In genomic region chr14:103732868-103733626, GRCh38 we compare ENCODE assay signal across 24 cellular contexts. TPM values are rescaled to one million over a fixed set of nuclear protein-coding genes. Genes with fewer than 3 reads are reported as not detected.
A peak's percentile ranks its signal among the peaks of the same experiment; 100 is the strongest.
DNase-seq lines count a peak whose midpoint lies in the region; ATAC-seq, FAIRE-seq and TF ChIP-seq lines count a peak whose summit lies in the region.
"Had no signal": no experiment of that assay in that cellular context is flagged by ENCODE, and none has a peak within 500 bp of the region (broad histone marks: within the 10 kb centered on the region; RNA-seq: fewer than 3 reads in every experiment).

No MANE protein-coding gene starts in this region.

- CTCF ChIA-PET in Panc1 (lab: Charles Lee), result interaction anchor here (0.6 to 1.6 kb wide), 3 partner anchors 76 to 170 kb away, joined by 3 to 6 read pairs (median 5); no protein-coding TSS in a partner anchor
- CTCF ChIA-PET in endothelial cell of umbilical vein (lab: Charles Lee), result interaction anchor here (1.3 kb wide), 1 partner anchor 20 kb away, joined by 3 read pairs; no protein-coding TSS in a partner anchor

- no peak for FAIRE-seq in endothelial cell of umbilical vein (lab: Jason Lieb, UNC)

- TF ChIP-seq CTCF in Panc1 (IDR thresholded peaks at IDR 0.05) (no peak), endothelial cell of umbilical vein (IDR thresholded peaks at IDR 0.05; ENCODE audit: extremely low read depth in 1 of 2, insufficient read depth in 1 of 2, low read depth in 1 of 2, low read length in 2 of 2) (no peak), progenitor cell of endocrine pancreas (IDR thresholded peaks at IDR 0.05; ENCODE audit: unreplicated experiment) (no peak)

- in situ Hi-C loops in Panc1 (cut with HindIII; ENCODE audit: low pct_unique_long_range_greater_than_20kb, low sequenced_read_pairs), result no loop called here

- H3K4me3 ChIP-seq in H7 (ENCODE audit: insufficient read depth, low read depth, low read length) (no peak overlapping the region), Panc1 (ENCODE audit: low read depth in 2 of 2, low read length in 2 of 2) (no peak overlapping the region), endothelial cell of umbilical vein (replicated peaks in 1 of 3; ENCODE audit: insufficient read depth in 1 of 3, low read depth in 1 of 3, low read length in 3 of 3) (no peak overlapping the region)
- H3K4me3 ChIP-seq: ascending aorta, HAP-1, left lung, neural progenitor cell, spleen had no signal

- no peaks in the 10 kb centered on the region for H3K79me2 ChIP-seq in endothelial cell of umbilical vein (ENCODE audit: control insufficient read depth, insufficient read depth, low read length)

- BruUV-seq in Panc1 (replicated peaks; lab: Mats Ljungman, UMichigan) (TSS peak; percentile 93), endothelial cell of umbilical vein (replicated peaks; lab: Mats Ljungman, UMichigan) (TSS peak; percentile 53)

- H3K4me2 ChIP-seq in endothelial cell of umbilical vein (ENCODE audit: insufficient read depth, low read length), result no peak overlapping the region
- H3K4me2 ChIP-seq: neural progenitor cell had no signal

- peaks cover 23% of the 10 kb centered on the region for H3K36me3 Mint-ChIP-seq in progenitor cell of endocrine pancreas (ENCODE audit: insufficient read depth)

- peaks cover 13% of the 10 kb centered on the region for H3K4me1 Mint-ChIP-seq in progenitor cell of endocrine pancreas (ENCODE audit: low read depth)
- H3K4me1 Mint-ChIP-seq: CD8-positive, alpha-beta memory T cell had no signal

- intact Hi-C loops in Panc1 (cut with micrococcal nuclease; ENCODE audit: unreplicated experiment) (no loop called here), endothelial cell of umbilical vein (cut with micrococcal nuclease) (no loop called here)

- H3K27me3 ChIP-seq in H7 (ENCODE audit: control insufficient read depth, insufficient read depth, low read length), result no peaks in the 10 kb centered on the region
- no peaks in the 10 kb centered on the region for H3K27me3 ChIP-seq in Panc1 (ENCODE audit: control insufficient read depth, insufficient read depth, low read length)
- H3K27me3 ChIP-seq in endothelial cell of umbilical vein (ENCODE audit: control insufficient read depth in 2 of 2, insufficient read depth in 2 of 2, low read length in 2 of 2), result no peaks in the 10 kb centered on the region
- H3K27me3 ChIP-seq: ascending aorta, left lung, neural progenitor cell, spleen had no signal

- POLR2A ChIA-PET in Panc1 (lab: Charles Lee), result interaction anchor here (0.6 kb wide), 1 partner anchor 141 kb away, joined by 8 read pairs; no protein-coding TSS in a partner anchor
- POLR2A ChIA-PET in endothelial cell of umbilical vein (lab: Charles Lee), result no interaction called here

- H3K9me1 ChIP-seq in endothelial cell of umbilical vein (replicated peaks; ENCODE audit: control insufficient read depth, extremely low read depth, insufficient read depth, low read length), result no peaks in the 10 kb centered on the region

- no peak for TF ChIP-seq POLR2A in endothelial cell of umbilical vein (IDR thresholded peaks at IDR 0.05; ENCODE audit: low read depth, low read length)

- H3K9me3 Mint-ChIP-seq in progenitor cell of endocrine pancreas (ENCODE audit: low read depth), result no peaks in the 10 kb centered on the region
- H3K9me3 Mint-ChIP-seq: CD8-positive, alpha-beta memory T cell; neural progenitor cell; T-helper 1 cell treated with Interleukin-12 subunit alpha and Interleukin-12 subunit beta and Interleukin-4 antibody, amounts not matched to agents 30 μg/mL and 1 μg/mL, for 36 hours had no signal

- dilution Hi-C loops in endothelial cell of umbilical vein (cut with MboI; ENCODE audit: extremely low pct_ligation_motif_present, low sequenced_read_pairs), result no loop called here

- H4K20me1 ChIP-seq in endothelial cell of umbilical vein (replicated peaks; ENCODE audit: control insufficient read depth, extremely low read depth, insufficient read depth, low read length), result no peaks in the 10 kb centered on the region

- peak overlapping the region; percentile 62 for H3K27ac Mint-ChIP-seq in progenitor cell of endocrine pancreas
- H3K27ac Mint-ChIP-seq: neural progenitor cell; T-helper 1 cell treated with Interleukin-12 subunit alpha and Interleukin-12 subunit beta and Interleukin-4 antibody, amounts not matched to agents 30 μg/mL and 1 μg/mL, for 36 hours had no signal

- no peaks in the 10 kb centered on the region for H3K27me3 Mint-ChIP-seq in progenitor cell of endocrine pancreas
- H3K27me3 Mint-ChIP-seq: CD8-positive, alpha-beta memory T cell had no signal

- no peak overlapping the region for H3K4me3 Mint-ChIP-seq in progenitor cell of endocrine pancreas (ENCODE audit: low read depth)
- H3K4me3 Mint-ChIP-seq: CD8-positive, alpha-beta memory T cell; neural progenitor cell; T-helper 1 cell treated with Interleukin-12 subunit alpha and Interleukin-12 subunit beta and Interleukin-4 antibody, amounts not matched to agents 30 μg/mL and 1 μg/mL, for 36 hours had no signal

- H3K9ac ChIP-seq in endothelial cell of umbilical vein (replicated peaks; ENCODE audit: extremely low read depth, insufficient read depth, low read length), result no peak overlapping the region
- H3K9ac ChIP-seq: neural progenitor cell had no signal

- no peak overlapping the region for H2AFZ ChIP-seq in endothelial cell of umbilical vein (ENCODE audit: low read depth, low read length)
- H2AFZ ChIP-seq: neural progenitor cell had no signal

- H3K27ac ChIP-seq in Panc1 (ENCODE audit: low read length) (no peak overlapping the region), endothelial cell of umbilical vein (ENCODE audit: insufficient read depth, low read depth, low read length) (no peak overlapping the region)
- H3K27ac ChIP-seq: left lung, neural progenitor cell had no signal

- no peak for ATAC-seq in Panc1
- no peak for ATAC-seq in GM18858 (IDR thresholded peaks at IDR 0.05; ENCODE audit: unreplicated experiment)
- ATAC-seq in HG03354 (IDR thresholded peaks at IDR 0.05; ENCODE audit: poor library complexity, severe bottlenecking, unreplicated experiment), result no peak
- ATAC-seq: left lung had no signal

- H3K4me1 ChIP-seq in Panc1 (ENCODE audit: control insufficient read depth, insufficient read depth, low read length) (no peaks in the 10 kb centered on the region), endothelial cell of umbilical vein (ENCODE audit: control insufficient read depth, extremely low read depth, insufficient read depth, low read length) (no peaks in the 10 kb centered on the region)
- H3K4me1 ChIP-seq: HAP-1, neural progenitor cell had no signal

- H3K36me3 ChIP-seq in H7 (replicated peaks; ENCODE audit: control insufficient read depth, insufficient read depth, low read length) (peaks cover 15% of the 10 kb centered on the region), Panc1 (ENCODE audit: control insufficient read depth, insufficient read depth, low read length) (no peaks in the 10 kb centered on the region; the same call in 1 of the 2 replicates), endothelial cell of umbilical vein (ENCODE audit: control insufficient read depth in 2 of 2, extremely low read depth in 1 of 2, insufficient read depth in 2 of 2, low read length in 2 of 2) (peaks cover 0 to 38% of the 10 kb centered on the region in 2 experiments)
- H3K36me3 ChIP-seq: neural progenitor cell had no signal

- DNase-seq in H7 (peak; percentile 39), Panc1 (ENCODE audit: low read depth, low spot score) (no peak), endothelial cell of umbilical vein (ENCODE audit: low read depth, low spot score) (no peak), progenitor cell of endocrine pancreas (ENCODE audit: low spot score, unreplicated experiment) (no peak), germinal center (ENCODE audit: low spot score) (no peak), NCI-H69 (lab: John Stamatoyannopoulos, UW) (no peak)
- DNase-seq: activated CD4-positive, alpha-beta T cell treated with anti-CD3 and anti-CD28 coated beads, Interleukin-2, amount 50 U/mL, for 4 hours; activated naive CD4-positive, alpha-beta T cell treated with Interleukin-2 at 50 U/mL for 16 hours; activated T-cell treated with anti-CD3 and anti-CD28 coated beads, Interleukin-2, amount 50 U/mL, for 1 hour; effector CD8-positive, alpha-beta T cell; Karpas-422; NCI-H1092 treated with DMSO at 0.1 percent for 48 hours; NCI-H2081 treated with DMSO at 0.1 percent for 48 hours; OCI-M1; stimulated activated CD4-positive, alpha-beta T cell treated with anti-CD3 and anti-CD28 coated beads, Interleukin-4, amount 100 ng/mL, for 24 hours had no signal

- no peaks in the 10 kb centered on the region for H3K9me3 ChIP-seq in Panc1 (ENCODE audit: control insufficient read depth, insufficient read depth, low read depth, low read length)
- H3K9me3 ChIP-seq in endothelial cell of umbilical vein (replicated peaks; ENCODE audit: control insufficient read depth, insufficient read depth, low read length), result no peaks in the 10 kb centered on the region
- H3K9me3 ChIP-seq: ascending aorta, HAP-1, left lung, spleen had no signal

TF ChIP-seq in endothelial cell of umbilical vein, 7 proteins besides CTCF, POLR2A, EP300 and RAD21 (continues in another document):
- no peak for TF ChIP-seq POLR2AphosphoS5 (IDR thresholded peaks at IDR 0.05; ENCODE audit: insufficient read depth, low read depth, low read length)

RNA-seq across cellular contexts. Expression of gene ZFYVE21, which starts 17.4 kb away (rescaled TPM):
- total RNA-seq in H7 (2014; rRNA removed; shearing (Covaris generic)), result 52.8 and 60.9 TPM in 2 replicates
- 41.8 TPM for total RNA-seq in Panc1 (2021; ENCODE audit: unreplicated experiment)
- polyA plus RNA-seq in Panc1 (2012; ENCODE audit: insufficient read length), result 41.5 TPM
- 54.5 and 55.8 TPM in 2 replicates for total RNA-seq in endothelial cell of umbilical vein
- 98.3 and 126 TPM in 2 replicates for polyA plus RNA-seq in endothelial cell of umbilical vein
- polyA plus RNA-seq in endothelial cell of umbilical vein (2011; cell fraction: cytosol; rRNA removed), result 93.5 and 94.5 TPM in 2 replicates
- polyA plus RNA-seq in endothelial cell of umbilical vein (2011; cell fraction: nucleus; rRNA removed), result 54.3 and 70.0 TPM in 2 replicates
- polyA plus RNA-seq in endothelial cell of umbilical vein (2012), result 42.4 and 49.3 TPM in 2 replicates
- polyA minus RNA-seq in endothelial cell of umbilical vein, result 47.7 and 51.3 TPM in 2 replicates
- polyA minus RNA-seq in endothelial cell of umbilical vein (2011; cell fraction: cytosol; rRNA and poly(A)+ RNA removed), result 18.8 TPM
- polyA minus RNA-seq in endothelial cell of umbilical vein (2011; cell fraction: nucleus; rRNA and poly(A)+ RNA removed), result 27.8 and 30.9 TPM in 2 replicates
- total RNA-seq in progenitor cell of endocrine pancreas, result 47.2 and 52.5 TPM in 2 replicates

RNA-seq across cellular contexts. Expression of gene XRCC3, which starts 17.8 kb away (rescaled TPM):
- total RNA-seq in H7 (2014; rRNA removed; shearing (Covaris generic)), result 69.5 and 75.1 TPM in 2 replicates
- total RNA-seq in Panc1 (2021; ENCODE audit: unreplicated experiment) (36.8 TPM), endothelial cell of umbilical vein (25.1 and 27.2 TPM in 2 replicates), progenitor cell of endocrine pancreas (25.7 and 30.2 TPM in 2 replicates)
- polyA plus RNA-seq in Panc1 (2012; ENCODE audit: insufficient read length), result 17.2 TPM
- 13.4 and 13.6 TPM in 2 replicates for polyA plus RNA-seq in endothelial cell of umbilical vein
- 14.1 and 14.5 TPM in 2 replicates for polyA plus RNA-seq in endothelial cell of umbilical vein (2011; cell fraction: cytosol; rRNA removed)
- 33.2 and 41.1 TPM in 2 replicates for polyA plus RNA-seq in endothelial cell of umbilical vein (2011; cell fraction: nucleus; rRNA removed)
- 8.4 and 10.0 TPM in 2 replicates for polyA plus RNA-seq in endothelial cell of umbilical vein (2012)
- polyA minus RNA-seq in endothelial cell of umbilical vein, result 11.2 and 16.4 TPM in 2 replicates
- 17.4 TPM for polyA minus RNA-seq in endothelial cell of umbilical vein (2011; cell fraction: cytosol; rRNA and poly(A)+ RNA removed)
- 10.9 and 11.2 TPM in 2 replicates for polyA minus RNA-seq in endothelial cell of umbilical vein (2011; cell fraction: nucleus; rRNA and poly(A)+ RNA removed)
